14 cellular contexts compared by ENCODE assay signal in genomic region chr5:119271758-119272730, GRCh38.
DNase-seq lines count a peak whose midpoint lies in the region; ATAC-seq and TF ChIP-seq lines count a peak whose summit lies in the region.
"Had no signal": no experiment of that assay in that cellular context is flagged by ENCODE, and none has a peak within 500 bp of the region (broad histone marks: within the 10 kb centered on the region; RNA-seq: fewer than 3 reads in every experiment).

No MANE protein-coding gene starts in this region.

- H3K27ac ChIP-seq in endodermal cell (ENCODE audit: low read depth, low read length) (no peak overlapping the region), subcutaneous abdominal adipose tissue (ENCODE audit: low read depth, low read length) (peak overlapping the region; percentile 92)

- no peak for ATAC-seq in activated CD8-positive, alpha-beta memory T cell treated with anti-CD3 and anti-CD28 coated beads, Interleukin-2, amount 10 ng/mL, durations not matched to agents 7 days and 5 days
- ATAC-seq in T-cell (replicated peaks in 1 of 4) = no peak
- no peak for ATAC-seq in GM21381 (IDR thresholded peaks at IDR 0.05; ENCODE audit: unreplicated experiment)

- H3K27me3 Mint-ChIP-seq in activated CD8-positive, alpha-beta memory T cell treated with anti-CD3 and anti-CD28 coated beads, Interleukin-2, amount 10 ng/mL, durations not matched to agents 7 days and 5 days = no peaks in the 10 kb centered on the region
- no peaks in the 10 kb centered on the region for H3K27me3 Mint-ChIP-seq in T-cell
- H3K27me3 Mint-ChIP-seq in endodermal cell (ENCODE audit: insufficient read depth) = peaks cover 2% of the 10 kb centered on the region

- TF ChIP-seq CTCF in endodermal cell (conservative IDR thresholded peaks at IDR 0.05) = no peak

- no peaks in the 10 kb centered on the region for H3K27me3 ChIP-seq in endodermal cell (ENCODE audit: control insufficient read depth, insufficient read depth, low read length, poor library complexity, severe bottlenecking)
- no peaks in the 10 kb centered on the region for H3K27me3 ChIP-seq in subcutaneous abdominal adipose tissue (ENCODE audit: control insufficient read depth in 5 of 5, insufficient read depth in 4 of 5, low read length in 5 of 5)

- no peak overlapping the region for H3K9ac ChIP-seq in endodermal cell (ENCODE audit: extremely low read depth, low read length, poor library complexity, severe bottlenecking)
- peak overlapping the region in 2 of 5 donors; percentile 21 to 57 for H3K9ac ChIP-seq in subcutaneous abdominal adipose tissue (ENCODE audit: low read length in 5 of 5)

- peaks cover 71% of the 10 kb centered on the region for H3K4me1 Mint-ChIP-seq in activated CD8-positive, alpha-beta memory T cell treated with anti-CD3 and anti-CD28 coated beads, Interleukin-2, amount 10 ng/mL, durations not matched to agents 7 days and 5 days
- H3K4me1 Mint-ChIP-seq in T-cell (peaks cover 74 to 82% (median 81%) of the 10 kb centered on the region in 3 donors), endodermal cell (peaks cover 64% of the 10 kb centered on the region)

- peaks cover 4% of the 10 kb centered on the region for H3K36me3 ChIP-seq in endodermal cell (ENCODE audit: control insufficient read depth, insufficient read depth, low read length)
- peaks cover 0 to 4% (median 0%) of the 10 kb centered on the region in 5 donors for H3K36me3 ChIP-seq in subcutaneous abdominal adipose tissue (ENCODE audit: control insufficient read depth in 5 of 5, insufficient read depth in 5 of 5, low read length in 5 of 5)

- peaks cover 16% of the 10 kb centered on the region for H3K36me3 Mint-ChIP-seq in activated CD8-positive, alpha-beta memory T cell treated with anti-CD3 and anti-CD28 coated beads, Interleukin-2, amount 10 ng/mL, durations not matched to agents 7 days and 5 days
- H3K36me3 Mint-ChIP-seq in T-cell = peaks cover 10% of the 10 kb centered on the region
- H3K36me3 Mint-ChIP-seq in endodermal cell (ENCODE audit: low read depth) = peaks cover 2% of the 10 kb centered on the region

- POLR2A ChIA-PET in T-cell (lab: Charles Lee) = interaction anchor here (0.6 to 2.4 kb wide), 4 partner anchors 18 to 139 kb away, joined by 3 to 7 read pairs (median 3); no protein-coding TSS in a partner anchor

- WGBS in endodermal cell (ENCODE audit: insufficient coverage in 1 of 2, insufficient read length in 1 of 2), 2 experiments = 89 to 100% methylated on average over 1 to 2 of the region's 2 CpGs

- CTCF ChIA-PET in activated CD8-positive, alpha-beta memory T cell treated with anti-CD3 and anti-CD28 coated beads, Interleukin-2, amount 10 ng/mL, durations not matched to agents 7 days and 5 days (lab: Charles Lee) = interaction anchor here (0.9 to 3.8 kb wide), 6 partner anchors 12 to 284 kb away, joined by 3 to 20 read pairs (median 3); partner anchors contain the start of gene DTWD2
- CTCF ChIA-PET in T-cell (lab: Charles Lee) = interaction anchor here (0.6 to 2.5 kb wide), 8 partner anchors 16 to 284 kb away, joined by 3 to 12 read pairs (median 4); partner anchors contain the start of gene DTWD2 (in 1 of the 2)

- no peaks in the 10 kb centered on the region for H3K9me3 Mint-ChIP-seq in activated CD8-positive, alpha-beta memory T cell treated with anti-CD3 and anti-CD28 coated beads, Interleukin-2, amount 10 ng/mL, durations not matched to agents 7 days and 5 days (ENCODE audit: low read depth)
- H3K9me3 Mint-ChIP-seq in T-cell (no peaks in the 10 kb centered on the region), endodermal cell (no peaks in the 10 kb centered on the region)

- H3K27ac Mint-ChIP-seq in activated CD8-positive, alpha-beta memory T cell treated with anti-CD3 and anti-CD28 coated beads, Interleukin-2, amount 10 ng/mL, durations not matched to agents 7 days and 5 days = peak overlapping the region; percentile 87
- H3K27ac Mint-ChIP-seq in T-cell (peak overlapping the region; percentile 97 to 99), endodermal cell (no peak overlapping the region)

- H3K4me3 ChIP-seq in endodermal cell (ENCODE audit: low read length) (peak overlapping the region; percentile 98), subcutaneous abdominal adipose tissue (ENCODE audit: low read depth in 1 of 5, low read length in 5 of 5) (peak overlapping the region in 2 of 5 donors; percentile 18 to 46)

- H3K9me3 ChIP-seq in endodermal cell (ENCODE audit: control insufficient read depth, low read length) = no peaks in the 10 kb centered on the region
- no peaks in the 10 kb centered on the region for H3K9me3 ChIP-seq in subcutaneous abdominal adipose tissue (ENCODE audit: control insufficient read depth in 5 of 5, low read length in 5 of 5)

- H3K4me1 ChIP-seq in endodermal cell (ENCODE audit: control insufficient read depth, insufficient read depth, low read length) = peaks cover 26% of the 10 kb centered on the region
- H3K4me1 ChIP-seq in subcutaneous abdominal adipose tissue (ENCODE audit: control insufficient read depth in 5 of 5, insufficient read depth in 5 of 5, low read length in 5 of 5) = peaks cover 0 to 73% (median 54%) of the 10 kb centered on the region in 5 donors

- no peak for DNase-seq in activated CD8-positive, alpha-beta memory T cell treated with anti-CD3 and anti-CD28 coated beads, Interleukin-2, amount 10 ng/mL, durations not matched to agents 7 days and 5 days
- no peak for DNase-seq in activated CD8-positive, alpha-beta memory T cell treated with anti-CD3 and anti-CD28 coated beads, Interleukin-2, amount 50 U/mL, for 4 hours
- DNase-seq in T-cell (no peak), endodermal cell (no peak), OCI-M2 (lab: John Stamatoyannopoulos, UW; ENCODE audit: unreplicated experiment) (no peak), germinal center (ENCODE audit: low spot score) (no peak)
- DNase-seq: activated CD4-positive, CD25-positive, alpha-beta regulatory T cell; amygdala; hypothalamus; mammary epithelial cell; MM.1S; Right ventricle myocardium superior had no signal

- H3K4me3 Mint-ChIP-seq in activated CD8-positive, alpha-beta memory T cell treated with anti-CD3 and anti-CD28 coated beads, Interleukin-2, amount 10 ng/mL, durations not matched to agents 7 days and 5 days = peak overlapping the region; percentile 97
- H3K4me3 Mint-ChIP-seq in T-cell = peak overlapping the region; percentile 98 to 100 (median 100)
- H3K4me3 Mint-ChIP-seq in endodermal cell = peak overlapping the region; percentile 36

Comparison
In these comparisons a context has a peak if more than half of its experiments do, and no peak if none do; other contexts are left out.
1. H3K4me3 Mint-ChIP-seq: peak in every context shown above with its lines; median percentile 100 in T-cell; 97 in activated CD8-positive, alpha-beta memory T cell treated with anti-CD3 and anti-CD28 coated beads, Interleukin-2, amount 10 ng/mL, durations not matched to agents 7 days and 5 days; 36 in endodermal cell.